1 cellular context compared by ENCODE assay signal in genomic region chr16:58088116-58088515, GRCh38.
TF ChIP-seq lines count a peak whose summit lies in the region.

No MANE protein-coding gene starts in this region.

TF ChIP-seq in H1, 55 proteins besides CTCF, POLR2A, EP300 and RAD21 (continued from another document):
- TF ChIP-seq EGR1 (IDR thresholded peaks at IDR 0.05; ENCODE audit: borderline replicate concordance, low read depth, low read length) (no peak), HDAC2 (IDR thresholded peaks at IDR 0.05; ENCODE audit: borderline replicate concordance in 1 of 2, low read depth in 2 of 2, low read length in 2 of 2) (no peak), CTBP2 (IDR thresholded peaks at IDR 0.05; ENCODE audit: borderline replicate concordance, insufficient read depth, insufficient read length, low read length) (no peak), MAX (IDR thresholded peaks at IDR 0.05) (no peak), KDM4A (IDR thresholded peaks at IDR 0.05; ENCODE audit: low read depth, low read length, severe bottlenecking) (no peak), CHD2 (IDR thresholded peaks at IDR 0.05; ENCODE audit: low read length) (no peak), SRF (IDR thresholded peaks at IDR 0.05; ENCODE audit: low read depth, low read length) (no peak), CBX5 (IDR thresholded peaks at IDR 0.05; ENCODE audit: low read depth, low read length) (no peak), CHD7 (IDR thresholded peaks at IDR 0.05; ENCODE audit: insufficient replicate concordance, low read length) (no peak), ASH2L (IDR thresholded peaks at IDR 0.05; ENCODE audit: low read length) (no peak), YY1 (IDR thresholded peaks at IDR 0.05; ENCODE audit: low read depth, low read length) (no peak)
